Comparison of ENCODE assay signal across 1 cellular context in genomic region chr6:142834853-142835252, GRCh38.
A peak's percentile ranks its signal among the peaks of the same experiment; 100 is the strongest.
TF ChIP-seq lines count a peak whose summit lies in the region.

No MANE protein-coding gene starts in this region.

TF ChIP-seq in K562, 482 proteins besides CTCF, POLR2A, EP300 and RAD21 (continued from another document):
- TF ChIP-seq, protein P1, sequence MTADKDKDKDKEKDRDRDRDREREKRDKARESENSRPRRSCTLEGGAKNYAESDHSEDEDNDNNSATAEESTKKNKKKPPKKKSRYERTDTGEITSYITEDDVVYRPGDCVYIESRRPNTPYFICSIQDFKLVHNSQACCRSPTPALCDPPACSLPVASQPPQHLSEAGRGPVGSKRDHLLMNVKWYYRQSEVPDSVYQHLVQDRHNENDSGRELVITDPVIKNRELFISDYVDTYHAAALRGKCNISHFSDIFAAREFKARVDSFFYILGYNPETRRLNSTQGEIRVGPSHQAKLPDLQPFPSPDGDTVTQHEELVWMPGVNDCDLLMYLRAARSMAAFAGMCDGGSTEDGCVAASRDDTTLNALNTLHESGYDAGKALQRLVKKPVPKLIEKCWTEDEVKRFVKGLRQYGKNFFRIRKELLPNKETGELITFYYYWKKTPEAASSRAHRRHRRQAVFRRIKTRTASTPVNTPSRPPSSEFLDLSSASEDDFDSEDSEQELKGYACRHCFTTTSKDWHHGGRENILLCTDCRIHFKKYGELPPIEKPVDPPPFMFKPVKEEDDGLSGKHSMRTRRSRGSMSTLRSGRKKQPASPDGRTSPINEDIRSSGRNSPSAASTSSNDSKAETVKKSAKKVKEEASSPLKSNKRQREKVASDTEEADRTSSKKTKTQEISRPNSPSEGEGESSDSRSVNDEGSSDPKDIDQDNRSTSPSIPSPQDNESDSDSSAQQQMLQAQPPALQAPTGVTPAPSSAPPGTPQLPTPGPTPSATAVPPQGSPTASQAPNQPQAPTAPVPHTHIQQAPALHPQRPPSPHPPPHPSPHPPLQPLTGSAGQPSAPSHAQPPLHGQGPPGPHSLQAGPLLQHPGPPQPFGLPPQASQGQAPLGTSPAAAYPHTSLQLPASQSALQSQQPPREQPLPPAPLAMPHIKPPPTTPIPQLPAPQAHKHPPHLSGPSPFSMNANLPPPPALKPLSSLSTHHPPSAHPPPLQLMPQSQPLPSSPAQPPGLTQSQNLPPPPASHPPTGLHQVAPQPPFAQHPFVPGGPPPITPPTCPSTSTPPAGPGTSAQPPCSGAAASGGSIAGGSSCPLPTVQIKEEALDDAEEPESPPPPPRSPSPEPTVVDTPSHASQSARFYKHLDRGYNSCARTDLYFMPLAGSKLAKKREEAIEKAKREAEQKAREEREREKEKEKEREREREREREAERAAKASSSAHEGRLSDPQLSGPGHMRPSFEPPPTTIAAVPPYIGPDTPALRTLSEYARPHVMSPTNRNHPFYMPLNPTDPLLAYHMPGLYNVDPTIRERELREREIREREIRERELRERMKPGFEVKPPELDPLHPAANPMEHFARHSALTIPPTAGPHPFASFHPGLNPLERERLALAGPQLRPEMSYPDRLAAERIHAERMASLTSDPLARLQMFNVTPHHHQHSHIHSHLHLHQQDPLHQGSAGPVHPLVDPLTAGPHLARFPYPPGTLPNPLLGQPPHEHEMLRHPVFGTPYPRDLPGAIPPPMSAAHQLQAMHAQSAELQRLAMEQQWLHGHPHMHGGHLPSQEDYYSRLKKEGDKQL (CRISPR knock-in tag; IDR thresholded peaks at IDR 0.05; ENCODE audit: borderline replicate concordance): no peak
- no peak for TF ChIP-seq YBX1 (IDR thresholded peaks at IDR 0.05)
- TF ChIP-seq GTF2E2 (tag; IDR thresholded peaks at IDR 0.05): no peak
- no peak for TF ChIP-seq TEAD1 (CRISPR knock-in tag; IDR thresholded peaks at IDR 0.05)
- TF ChIP-seq ID3 (CRISPR knock-in tag; IDR thresholded peaks at IDR 0.05): no peak
- TF ChIP-seq ID3 (tag; IDR thresholded peaks at IDR 0.05): no peak
- 0 out of 2 replicates have a peak, but pooled peaks have one; percentile 9 for TF ChIP-seq CBFA2T2 (conservative IDR thresholded peaks at IDR 0.05)
- peak; percentile 58; the same call in 1 of the 2 replicates for TF ChIP-seq RAD51 (IDR thresholded peaks at IDR 0.05; ENCODE audit: borderline replicate concordance, low read depth)
- no peak for TF ChIP-seq ZBTB43 (CRISPR knock-in tag; IDR thresholded peaks at IDR 0.05)
- no peak for TF ChIP-seq DIDO1 (tag; IDR thresholded peaks at IDR 0.05; ENCODE audit: low read depth)
- no peak for TF ChIP-seq STAG1 (CRISPR knock-in tag; IDR thresholded peaks at IDR 0.05; ENCODE audit: borderline replicate concordance)
- peak; percentile 91 for TF ChIP-seq TFE3 (CRISPR knock-in tag; IDR thresholded peaks at IDR 0.05)
- TF ChIP-seq CREM (IDR thresholded peaks at IDR 0.05; ENCODE audit: low read depth): no peak
- no peak for TF ChIP-seq MTF1 (CRISPR knock-in tag; IDR thresholded peaks at IDR 0.05; ENCODE audit: borderline replicate concordance)
- TF ChIP-seq KLF16 (IDR thresholded peaks at IDR 0.05): no peak
- TF ChIP-seq FOXA3 (CRISPR knock-in tag; conservative IDR thresholded peaks at IDR 0.05 in 1 of 2, IDR thresholded peaks at IDR 0.05 in 1 of 2): no peak
TF ChIP-seq in K562: peak in this region for 3.
